In the genomic region with DNA sequence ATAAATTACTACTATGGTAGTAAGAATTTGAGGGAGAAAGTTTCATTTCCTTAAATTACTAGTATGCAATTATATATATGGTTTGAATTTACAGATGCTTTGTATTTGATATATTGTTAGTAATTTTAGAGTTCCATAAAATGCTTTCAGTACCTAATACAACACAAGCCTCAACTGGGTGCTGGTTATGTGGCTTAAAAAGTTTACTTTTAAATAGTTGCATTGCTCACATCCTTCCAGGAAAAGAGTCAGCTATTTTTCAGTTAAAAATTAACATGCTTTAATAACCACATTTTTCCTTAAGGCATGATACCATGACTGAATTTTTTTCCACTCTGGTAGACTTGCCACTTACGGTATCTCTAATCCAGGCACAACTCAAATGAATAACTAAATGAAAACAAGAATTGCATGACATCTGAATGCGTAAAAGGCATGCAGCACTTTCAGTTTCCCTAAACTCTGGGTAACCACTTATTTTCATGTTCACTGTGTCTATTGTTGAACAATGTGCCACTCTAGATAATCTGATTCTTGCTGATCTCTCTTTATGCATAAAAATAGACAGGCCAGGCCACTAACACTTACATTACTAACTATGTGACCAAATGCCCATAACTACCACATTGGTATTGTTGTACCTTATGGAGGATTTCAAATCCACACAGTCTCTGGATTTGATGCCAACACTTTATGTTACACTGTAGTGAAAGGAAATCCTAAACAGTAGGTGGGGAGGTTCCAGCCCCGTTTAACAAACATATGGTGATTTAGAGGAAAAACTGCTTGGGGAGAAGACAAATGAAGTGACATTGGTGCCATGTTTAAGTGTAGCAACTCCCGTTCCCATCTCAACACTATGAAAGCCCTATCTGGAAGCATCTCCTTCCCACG, we compare ENCODE assay signal across 9 cellular contexts. TPM values are rescaled to one million over a fixed set of nuclear protein-coding genes. Genes with fewer than 3 reads are reported as not detected.
A peak's percentile ranks its signal among the peaks of the same experiment; 100 is the strongest.
DNase-seq lines count a peak whose midpoint lies in the region; ATAC-seq and TF ChIP-seq lines count a peak whose summit lies in the region.
"Had no signal": no experiment of that assay in that cellular context is flagged by ENCODE, and none has a peak within 500 bp of the region (broad histone marks: within the 10 kb centered on the region; RNA-seq: fewer than 3 reads in every experiment).

No MANE protein-coding gene starts in this region.

- intact Hi-C loops in activated CD4-positive, alpha-beta T cell treated with anti-CD3 and anti-CD28 coated beads, Interleukin-2, amount 10 ng/mL, durations not matched to agents 24 days and 14 days (cut with micrococcal nuclease) = loop anchor here (1.0 to 2.0 kb wide), 4 partner anchors 36 to 99 kb away; a partner anchor contains a TSS
- intact Hi-C loops in heart right ventricle (cut with DNase I) = no loop called here

- TF ChIP-seq CTCF in BE2C (IDR thresholded peaks at IDR 0.05; ENCODE audit: low read depth, low read length) = no peak
- no peak for TF ChIP-seq CTCF in heart right ventricle (IDR thresholded peaks at IDR 0.05)

- WGBS in heart right ventricle, 2 donors = 59 to 66% methylated on average over 5 of the region's 5 CpGs

- H3K27ac Mint-ChIP-seq in activated CD4-positive, alpha-beta T cell treated with anti-CD3 and anti-CD28 coated beads, Interleukin-2, amount 10 ng/mL, durations not matched to agents 24 days and 14 days = peak overlapping the region; percentile 93
- peak overlapping the region; percentile 62 for H3K27ac Mint-ChIP-seq in activated CD4-positive, alpha-beta memory T cell treated with anti-CD3 and anti-CD28 coated beads, Interleukin-2, amount 10 ng/mL, durations not matched to agents 7 days and 5 days

- H3K36me3 Mint-ChIP-seq in activated CD4-positive, alpha-beta T cell treated with anti-CD3 and anti-CD28 coated beads, Interleukin-2, amount 10 ng/mL, durations not matched to agents 24 days and 14 days (ENCODE audit: low read depth) = no peaks in the 10 kb centered on the region
- H3K36me3 Mint-ChIP-seq in activated CD4-positive, alpha-beta memory T cell treated with anti-CD3 and anti-CD28 coated beads, Interleukin-2, amount 10 ng/mL, durations not matched to agents 7 days and 5 days (ENCODE audit: low read depth) = no peaks in the 10 kb centered on the region

- no peak overlapping the region for H3K27ac ChIP-seq in heart right ventricle

- peak overlapping the region; percentile 62 for H3K4me3 Mint-ChIP-seq in activated CD4-positive, alpha-beta T cell treated with anti-CD3 and anti-CD28 coated beads, Interleukin-2, amount 10 ng/mL, durations not matched to agents 24 days and 14 days
- H3K4me3 Mint-ChIP-seq in activated CD4-positive, alpha-beta memory T cell treated with anti-CD3 and anti-CD28 coated beads, Interleukin-2, amount 10 ng/mL, durations not matched to agents 7 days and 5 days = peak overlapping the region; percentile 39
- H3K4me3 Mint-ChIP-seq: neural crest cell had no signal

- DNase-seq in activated CD4-positive, alpha-beta T cell treated with anti-CD3 and anti-CD28 coated beads, Interleukin-2, amount 10 ng/mL, durations not matched to agents 24 days and 14 days = peak; percentile 71
- no peak for DNase-seq in activated CD4-positive, alpha-beta T cell treated with anti-CD3 and anti-CD28 coated beads, Interleukin-2, amount 50 U/mL, for 48 hours
- DNase-seq in activated CD4-positive, alpha-beta memory T cell treated with anti-CD3 and anti-CD28 coated beads, Interleukin-2, amount 10 ng/mL, durations not matched to agents 7 days and 5 days = no peak
- no peak for DNase-seq in BE2C
- no peak for DNase-seq in heart right ventricle
- DNase-seq in NCI-H2171 treated with DMSO at 0.1 percent for 48 hours (lab: John Stamatoyannopoulos, UW) = no peak

- CTCF ChIA-PET in activated CD4-positive, alpha-beta memory T cell treated with anti-CD3 and anti-CD28 coated beads, Interleukin-2, amount 10 ng/mL, durations not matched to agents 7 days and 5 days (lab: Charles Lee) = interaction anchor here (1.0 kb wide), 1 partner anchor 35 kb away, joined by 4 read pairs; a partner anchor contains a TSS

- H3K4me1 ChIP-seq in skeletal muscle satellite cell (ENCODE audit: control insufficient read depth, insufficient read depth, low read length) = peaks cover 10% of the 10 kb centered on the region
- H3K4me1 ChIP-seq in BE2C = no peaks in the 10 kb centered on the region
- peaks cover 0 to 20% (median 10%) of the 10 kb centered on the region in 9 donors for H3K4me1 ChIP-seq in heart right ventricle

- no peak overlapping the region for H3K9ac ChIP-seq in skeletal muscle satellite cell (ENCODE audit: low read depth, low read length)

- H3K4me2 ChIP-seq in skeletal muscle satellite cell (ENCODE audit: low read length) = peak overlapping the region; percentile 56

- no peaks in the 10 kb centered on the region for H3K27me3 Mint-ChIP-seq in activated CD4-positive, alpha-beta T cell treated with anti-CD3 and anti-CD28 coated beads, Interleukin-2, amount 10 ng/mL, durations not matched to agents 24 days and 14 days
- no peaks in the 10 kb centered on the region for H3K27me3 Mint-ChIP-seq in activated CD4-positive, alpha-beta memory T cell treated with anti-CD3 and anti-CD28 coated beads, Interleukin-2, amount 10 ng/mL, durations not matched to agents 7 days and 5 days

- H3K4me3 ChIP-seq in skeletal muscle satellite cell (ENCODE audit: low read length) (no peak overlapping the region), BE2C (ENCODE audit: low read depth, low read length) (no peak overlapping the region), heart right ventricle (no peak overlapping the region)

- ATAC-seq in HG02970 (IDR thresholded peaks at IDR 0.05; ENCODE audit: low FRiP score, unreplicated experiment) = peak; percentile 79
- ATAC-seq in heart right ventricle = no peak

- H3K4me1 Mint-ChIP-seq in activated CD4-positive, alpha-beta T cell treated with anti-CD3 and anti-CD28 coated beads, Interleukin-2, amount 10 ng/mL, durations not matched to agents 24 days and 14 days = peaks cover 23% of the 10 kb centered on the region
- peaks cover 17% of the 10 kb centered on the region for H3K4me1 Mint-ChIP-seq in activated CD4-positive, alpha-beta memory T cell treated with anti-CD3 and anti-CD28 coated beads, Interleukin-2, amount 10 ng/mL, durations not matched to agents 7 days and 5 days
- H3K4me1 Mint-ChIP-seq: neural crest cell had no signal

- POLR2A ChIA-PET in activated CD4-positive, alpha-beta memory T cell treated with anti-CD3 and anti-CD28 coated beads, Interleukin-2, amount 10 ng/mL, durations not matched to agents 7 days and 5 days (lab: Charles Lee) = interaction anchor here (2.1 kb wide), 1 partner anchor 35 kb away, joined by 11 read pairs; a partner anchor contains a TSS

- H3K9me3 Mint-ChIP-seq in activated CD4-positive, alpha-beta T cell treated with anti-CD3 and anti-CD28 coated beads, Interleukin-2, amount 10 ng/mL, durations not matched to agents 24 days and 14 days = peaks cover 3% of the 10 kb centered on the region
- H3K9me3 Mint-ChIP-seq in activated CD4-positive, alpha-beta memory T cell treated with anti-CD3 and anti-CD28 coated beads, Interleukin-2, amount 10 ng/mL, durations not matched to agents 7 days and 5 days = no peaks in the 10 kb centered on the region
- H3K9me3 Mint-ChIP-seq: neural crest cell had no signal

- H3K9me3 ChIP-seq in skeletal muscle satellite cell (replicated peaks; ENCODE audit: low read length) (no peaks in the 10 kb centered on the region), BE2C (no peaks in the 10 kb centered on the region), heart right ventricle (no peaks in the 10 kb centered on the region)

- H3K36me3 ChIP-seq in skeletal muscle satellite cell (ENCODE audit: insufficient read depth, low read length) (no peaks in the 10 kb centered on the region), BE2C (no peaks in the 10 kb centered on the region), heart right ventricle (no peaks in the 10 kb centered on the region)

- H3K27me3 ChIP-seq in skeletal muscle satellite cell (ENCODE audit: control insufficient read depth, insufficient read depth, low read length) (no peaks in the 10 kb centered on the region), BE2C (no peaks in the 10 kb centered on the region), heart right ventricle (no peaks in the 10 kb centered on the region)

RNA-seq across cellular contexts. Expression of a gene that starts 35.5 kb away (rescaled TPM):
- total RNA-seq in activated CD4-positive, alpha-beta T cell treated with anti-CD3 and anti-CD28 coated beads, Interleukin-2, amount 10 ng/mL, durations not matched to agents 24 days and 14 days = 24.1 and 25.1 TPM in 2 replicates
- 10 to 100 TPM; 18.4 to 21.6 TPM for total RNA-seq in activated CD4-positive, alpha-beta memory T cell treated with anti-CD3 and anti-CD28 coated beads, Interleukin-2, amount 10 ng/mL, durations not matched to agents 7 days and 5 days
- 100 and 109 TPM in 2 replicates for total RNA-seq in skeletal muscle satellite cell (2012; rRNA removed)
- polyA plus RNA-seq in BE2C (2012; ENCODE audit: insufficient read depth, insufficient read length, low read depth) = 5.5 TPM
- 10 to 100 TPM; 52.9 to 67.1 (median 59.2) TPM for total RNA-seq in heart right ventricle
- polyA plus RNA-seq in heart right ventricle = 10 to 100 TPM; 18.3 to 21.0 TPM
